ENCODE assay signal across 18 cellular contexts in genomic region chr3:150300847-150301517, GRCh38.
DNase-seq lines count a peak whose midpoint lies in the region; TF ChIP-seq lines count a peak whose summit lies in the region.
"Had no signal": no experiment of that assay in that cellular context is flagged by ENCODE, and none has a peak within 500 bp of the region (broad histone marks: within the 10 kb centered on the region; RNA-seq: fewer than 3 reads in every experiment).

No MANE protein-coding gene starts in this region.

- CTCF ChIA-PET in mammary epithelial cell (lab: Charles Lee; ENCODE audit: low non-redundant PET): no interaction called here

- H3K4me2 ChIP-seq in mammary epithelial cell (ENCODE audit: insufficient read depth, low read depth, low read length): peak overlapping the region; percentile 19

- H3K9me3 ChIP-seq in mammary epithelial cell (replicated peaks; ENCODE audit: insufficient read depth, low read length) (no peaks in the 10 kb centered on the region), breast epithelium (no peaks in the 10 kb centered on the region), colonic mucosa (no peaks in the 10 kb centered on the region), BE2C (no peaks in the 10 kb centered on the region)
- H3K9me3 ChIP-seq: tibial artery had no signal

- H4K20me1 ChIP-seq in mammary epithelial cell (ENCODE audit: insufficient read depth, low read length): no peaks in the 10 kb centered on the region

- H3K36me3 ChIP-seq in mammary epithelial cell (ENCODE audit: insufficient read depth, low read length) (no peaks in the 10 kb centered on the region), breast epithelium (no peaks in the 10 kb centered on the region), colonic mucosa (no peaks in the 10 kb centered on the region), BE2C (no peaks in the 10 kb centered on the region)
- H3K36me3 ChIP-seq: tibial artery had no signal

- dilution Hi-C loops in mammary epithelial cell (cut with HindIII; ENCODE audit: low sequenced_read_pairs): loop anchor here (5.0 kb wide), 1 partner anchor 106 kb away; the partner anchor contains the start of gene TSC22D2

- DNase-seq in mammary epithelial cell (peak; percentile 28), breast epithelium (ENCODE audit: low spot score in 2 of 2) (no peak), colonic mucosa (no peak), left kidney (ENCODE audit: low read depth, low spot score) (peak; percentile 46), GM20000 (ENCODE audit: low spot score) (no peak), dorsolateral prefrontal cortex (no peak), BE2C (no peak), amygdala (lab: John Stamatoyannopoulos, UW) (no peak)
- DNase-seq: 8988T; activated naive CD4-positive, alpha-beta T cell treated with anti-CD3 and anti-CD28 coated beads for 36 hours; CD4-positive, CD25-positive, alpha-beta regulatory T cell; cortex of kidney; head of caudate nucleus; NCI-H1436 treated with DMSO at 0.1 percent for 48 hours; SIG-M5; T-helper 2 cell; tibial artery had no signal

- no peaks in the 10 kb centered on the region for H3K79me2 ChIP-seq in mammary epithelial cell (ENCODE audit: insufficient read depth, low read length)

- TF ChIP-seq CTCF in mammary epithelial cell (conservative IDR thresholded peaks at IDR 0.05 in 1 of 2, IDR thresholded peaks at IDR 0.05 in 1 of 2; ENCODE audit: extremely low read depth in 1 of 2, insufficient read depth in 1 of 2, low read depth in 1 of 2, low read length in 2 of 2) (no peak), breast epithelium (IDR thresholded peaks at IDR 0.05) (no peak), colonic mucosa (IDR thresholded peaks at IDR 0.05) (no peak), GM20000 (IDR thresholded peaks at IDR 0.05; ENCODE audit: extremely low read depth, missing control alignments) (no peak), dorsolateral prefrontal cortex (IDR thresholded peaks at IDR 0.05 in 54 of 56, conservative IDR thresholded peaks at IDR 0.05 in 2 of 56; ENCODE audit: low read depth in 1 of 56, partially characterized antibody in 56 of 56) (no peak), BE2C (IDR thresholded peaks at IDR 0.05; ENCODE audit: low read depth, low read length) (no peak)

- no peak overlapping the region for H2AFZ ChIP-seq in mammary epithelial cell (ENCODE audit: low read depth, low read length)

- intact Hi-C loops in mammary epithelial cell (cut with micrococcal nuclease) (loop anchor here (5.0 kb wide), 2 partner anchors 46 to 106 kb away; partner anchors contain the start of gene TSC22D2), breast epithelium (cut with DNase I; ENCODE audit: low total_unique reads) (loop anchor here (10.0 kb wide), 1 partner anchor 1124 kb away; no protein-coding TSS in a partner anchor), colonic mucosa (cut with DNase I) (no loop called here), dorsolateral prefrontal cortex (cut with DNase I) (no loop called here)

- H3K4me3 ChIP-seq in mammary epithelial cell (replicated peaks in 1 of 3; ENCODE audit: insufficient read depth in 1 of 3, low read depth in 2 of 3, low read length in 3 of 3) (no peak overlapping the region), breast epithelium (no peak overlapping the region), colonic mucosa (no peak overlapping the region), dorsolateral prefrontal cortex (no peak overlapping the region), BE2C (ENCODE audit: low read depth, low read length) (no peak overlapping the region)
- H3K4me3 ChIP-seq: skin epidermis, tibial artery had no signal

- H3K9ac ChIP-seq in mammary epithelial cell (ENCODE audit: insufficient read depth, low read length) (no peak overlapping the region), colonic mucosa (ENCODE audit: low read depth in 2 of 2, low read length in 2 of 2) (no peak overlapping the region)

- TF ChIP-seq POLR2A in breast epithelium (IDR thresholded peaks at IDR 0.05): no peak

- in situ Hi-C loops in mammary epithelial cell (cut with MboI; ENCODE audit: low sequenced_read_pairs in 2 of 2): no loop called here

- 81% methylated on average over 9 of the region's 9 CpGs for WGBS in mammary epithelial cell (ENCODE audit: low coverage, missing lambda C conversion rate)

- H3K27me3 ChIP-seq in mammary epithelial cell (ENCODE audit: insufficient read depth, low read length) (no peaks in the 10 kb centered on the region), breast epithelium (no peaks in the 10 kb centered on the region), colonic mucosa (no peaks in the 10 kb centered on the region), dorsolateral prefrontal cortex (no peaks in the 10 kb centered on the region), BE2C (no peaks in the 10 kb centered on the region)
- H3K27me3 ChIP-seq: tibial artery had no signal

- no TSS peak for BruUV-seq in mammary epithelial cell (replicated peaks; lab: Mats Ljungman, UMichigan)

- H3K4me1 ChIP-seq in mammary epithelial cell (ENCODE audit: insufficient read depth, low read length) (peaks cover 14% of the 10 kb centered on the region), breast epithelium (no peaks in the 10 kb centered on the region), colonic mucosa (peaks cover 3% of the 10 kb centered on the region), BE2C (no peaks in the 10 kb centered on the region)
- H3K4me1 ChIP-seq: tibial artery had no signal

- H3K27ac ChIP-seq in mammary epithelial cell (ENCODE audit: insufficient read depth, low read depth, low read length) (no peak overlapping the region), breast epithelium (no peak overlapping the region), colonic mucosa (peak overlapping the region; percentile 3), dorsolateral prefrontal cortex (no peak overlapping the region)
- H3K27ac ChIP-seq: skin epidermis, tibial artery had no signal

Comparison
In these comparisons a context has a peak if more than half of its experiments do, and no peak if none do; other contexts are left out.
1. DNase-seq: peak in mammary epithelial cell (single experiment) and left kidney (single experiment); none in breast epithelium (0 of 2), colonic mucosa (single experiment), GM20000 (single experiment), dorsolateral prefrontal cortex (0 of 10), BE2C (single experiment) and amygdala (0 of 56).
2. intact Hi-C loops: an anchor here in mammary epithelial cell (5.0 kb wide) and breast epithelium (10.0 kb wide); none called in colonic mucosa and dorsolateral prefrontal cortex.